17 cellular contexts compared by ENCODE assay signal in genomic region chr2:11712866-11713265, GRCh38. TPM values are rescaled to one million over a fixed set of nuclear protein-coding genes. Genes with fewer than 3 reads are reported as not detected.
DNase-seq lines count a peak whose midpoint lies in the region; ATAC-seq and TF ChIP-seq lines count a peak whose summit lies in the region.
"Had no signal": no experiment of that assay in that cellular context is flagged by ENCODE, and none has a peak within 500 bp of the region (broad histone marks: within the 10 kb centered on the region; RNA-seq: fewer than 3 reads in every experiment).

No MANE protein-coding gene starts in this region.

- no peak for ATAC-seq in SK-N-SH treated with all-trans-retinoic acid at 6 μM for 48 hours
- ATAC-seq: GM23338 had no signal

- CTCF ChIA-PET in PC-9 (lab: Charles Lee), result interaction anchor here (0.7 kb wide), 1 partner anchor 26 kb away, joined by 4 read pairs; no protein-coding TSS in a partner anchor

- H3K4me2 ChIP-seq in PC-9 (peak overlapping the region; percentile 35), mesendoderm (ENCODE audit: low read length) (no peak overlapping the region)
- H3K4me2 ChIP-seq: GM23338 had no signal

- H4K20me1 ChIP-seq in PC-9 (ENCODE audit: insufficient read depth), result no peaks in the 10 kb centered on the region

- no peak overlapping the region for H3K9ac ChIP-seq in mesendoderm (ENCODE audit: low read length)

- H3K23ac ChIP-seq in mesendoderm (ENCODE audit: low read length), result no peak overlapping the region

- H2BK120ac ChIP-seq in mesendoderm (ENCODE audit: low read depth, low read length), result no peak overlapping the region

- no peak overlapping the region for H4K8ac ChIP-seq in mesendoderm (ENCODE audit: low read depth, low read length)

- H3K56ac ChIP-seq in mesendoderm (ENCODE audit: low read length), result peak overlapping the region; percentile 0

- H2BK15ac ChIP-seq in mesendoderm (replicated peaks; ENCODE audit: low read depth), result no peak overlapping the region

- intact Hi-C loops in PC-9 (cut with micrococcal nuclease; ENCODE audit: unreplicated experiment), result no loop called here

- H3K79me1 ChIP-seq in mesendoderm (ENCODE audit: low read length), result no peaks in the 10 kb centered on the region

- POLR2A ChIA-PET in PC-9 (lab: Charles Lee; ENCODE audit: unreplicated experiment), result interaction anchor here (0.6 kb wide), 1 partner anchor 15 kb away, joined by 6 read pairs; no protein-coding TSS in a partner anchor

- H3K4ac ChIP-seq in mesendoderm (ENCODE audit: low read depth, low read length), result no peak overlapping the region

- H2AFZ ChIP-seq in PC-9, result no peak overlapping the region
- H2AFZ ChIP-seq: GM23338 had no signal

- H4K5ac ChIP-seq in mesendoderm (ENCODE audit: low read length), result no peak overlapping the region

- no peak overlapping the region for H3K4me3 ChIP-seq in PC-9
- no peak overlapping the region for H3K4me3 ChIP-seq in mesendoderm (ENCODE audit: low read length)
- H3K4me3 ChIP-seq: GM23338 had no signal

- no peak overlapping the region for H3K18ac ChIP-seq in mesendoderm (ENCODE audit: low read length)

- H2BK5ac ChIP-seq in mesendoderm (ENCODE audit: low read length), result no peak overlapping the region

- H3K27ac ChIP-seq in PC-9, result peak overlapping the region; percentile 60
- H3K27ac ChIP-seq in epithelial cell of prostate, result no peak overlapping the region
- H3K27ac ChIP-seq in mesendoderm (ENCODE audit: low read depth, low read length), result no peak overlapping the region

- peak overlapping the region; percentile 29 for H2AK5ac ChIP-seq in mesendoderm (ENCODE audit: low read length)

- no peaks in the 10 kb centered on the region for H3K36me3 ChIP-seq in PC-9 (ENCODE audit: low read depth)
- H3K36me3 ChIP-seq in mesendoderm (ENCODE audit: control insufficient read depth, insufficient read depth, low read length), result no peaks in the 10 kb centered on the region
- H3K36me3 ChIP-seq: BE2C had no signal

- H3K79me2 ChIP-seq in PC-9 (ENCODE audit: low read depth) (no peaks in the 10 kb centered on the region), mesendoderm (ENCODE audit: control insufficient read depth, insufficient read depth, low read length) (no peaks in the 10 kb centered on the region)

- H3K9me2 ChIP-seq in PC-9 (ENCODE audit: insufficient read depth), result no peaks in the 10 kb centered on the region

- DNase-seq in M059J (ENCODE audit: low read depth) (peak; percentile 17), PC-9 (peak; percentile 7 to 94), epithelial cell of prostate (ENCODE audit: low read depth, low spot score) (peak; percentile 73), mesendoderm (no peak), CD1c-positive myeloid dendritic cell (ENCODE audit: extremely low spot score) (no peak)
- no peak for DNase-seq in stimulated activated CD4-positive, alpha-beta T cell treated with anti-CD3 and anti-CD28 coated beads, Interleukin-15, amount 100 ng/mL, for 24 hours
- DNase-seq: ACHN; BE2C; C1 segment of cervical spinal cord; Caco-2; CD4-positive, alpha-beta T cell; GDM1; HCEC 1CT had no signal

- H3K9me3 ChIP-seq in PC-9 (ENCODE audit: insufficient read depth, low read depth), result no peaks in the 10 kb centered on the region
- H3K9me3 ChIP-seq: BE2C, Caco-2 had no signal

- BruUV-seq in PC-9 (replicated peaks; lab: Mats Ljungman, UMichigan), result no TSS peak

- H3K27me3 ChIP-seq in PC-9 (ENCODE audit: insufficient read depth, low read depth) (no peaks in the 10 kb centered on the region), mesendoderm (ENCODE audit: insufficient read depth, low read length, poor library complexity) (no peaks in the 10 kb centered on the region)
- H3K27me3 ChIP-seq: BE2C had no signal

- WGBS in mesendoderm (ENCODE audit: extremely low coverage, insufficient coverage, low lambda C conversion rate), result no CpG with 5 or more reads among the region's 2 CpGs

- TF ChIP-seq CTCF in PC-9 (conservative IDR thresholded peaks at IDR 0.05), result no peak

- peaks cover 30% of the 10 kb centered on the region for H3F3A ChIP-seq in PC-9 (ENCODE audit: insufficient read depth, low read depth)

- peaks cover 68% of the 10 kb centered on the region for H3K4me1 ChIP-seq in PC-9 (replicated peaks; ENCODE audit: insufficient read depth)
- peaks cover 2% of the 10 kb centered on the region for H3K4me1 ChIP-seq in mesendoderm (ENCODE audit: control insufficient read depth, low read depth, low read length)
- H3K4me1 ChIP-seq: Caco-2 had no signal

TF ChIP-seq in SK-N-SH treated with all-trans-retinoic acid at 6 μM for 48 hours, 23 proteins besides CTCF, POLR2A, EP300 and RAD21:
- TF ChIP-seq PATZ1 (CRISPR knock-in tag; IDR thresholded peaks at IDR 0.05; ENCODE audit: borderline replicate concordance), result no peak
- no peak for TF ChIP-seq SNAI2 (CRISPR knock-in tag; IDR thresholded peaks at IDR 0.05)
- TF ChIP-seq CSRNP3 (CRISPR knock-in tag; IDR thresholded peaks at IDR 0.05), result no peak
- no peak for TF ChIP-seq POU6F1 (CRISPR knock-in tag; IDR thresholded peaks at IDR 0.05; ENCODE audit: borderline replicate concordance, low read depth)
- no peak for TF ChIP-seq ZC3H10 (CRISPR knock-in tag; IDR thresholded peaks at IDR 0.05)
- TF ChIP-seq TCF4 (CRISPR knock-in tag; IDR thresholded peaks at IDR 0.05; ENCODE audit: borderline replicate concordance), result no peak
- TF ChIP-seq ZNF70 (CRISPR knock-in tag; IDR thresholded peaks at IDR 0.05), result no peak
- no peak for TF ChIP-seq ARNTL (CRISPR knock-in tag; IDR thresholded peaks at IDR 0.05; ENCODE audit: borderline replicate concordance, low read depth)
- no peak for TF ChIP-seq CREB5 (CRISPR knock-in tag; IDR thresholded peaks at IDR 0.05; ENCODE audit: low read depth)
- TF ChIP-seq ESRRG (CRISPR knock-in tag; IDR thresholded peaks at IDR 0.05), result no peak
- no peak for TF ChIP-seq ZNF8 (CRISPR knock-in tag; IDR thresholded peaks at IDR 0.05)
- no peak for TF ChIP-seq ZNF565 (CRISPR knock-in tag; conservative IDR thresholded peaks at IDR 0.05; ENCODE audit: low read depth)
- TF ChIP-seq CSDC2 (CRISPR knock-in tag; IDR thresholded peaks at IDR 0.05), result no peak
TF ChIP-seq in SK-N-SH treated with all-trans-retinoic acid at 6 μM for 48 hours: peak in this region for 0.

RNA-seq across cellular contexts. Expression of gene LPIN1, which starts 33.6 kb away (rescaled TPM):
- 23.2 and 33.2 TPM in 2 replicates for total RNA-seq in M059J (2014; rRNA removed; shearing (Covaris generic))
- 24.1 and 43.1 TPM in 2 replicates for total RNA-seq in PC-9 (2021)
- 1.9 TPM for polyA plus RNA-seq in mesendoderm (2013, experiment 1 of 2)
- polyA plus RNA-seq in mesendoderm (2013, experiment 2 of 2), result 1.8 TPM

RNA-seq across cellular contexts. Expression of gene NTSR2, which starts 42.9 kb away (rescaled TPM):
- 0.12 TPM in 1 of 2 replicates, not detected in the other for total RNA-seq in M059J (2014; rRNA removed; shearing (Covaris generic))
- not detected in 2 replicates for total RNA-seq in PC-9 (2021)
- polyA plus RNA-seq in mesendoderm (2013, experiment 1 of 2), result 0.04 TPM
- 0.06 TPM for polyA plus RNA-seq in mesendoderm (2013, experiment 2 of 2)
- total RNA-seq: Caco-2; CD4-positive, alpha-beta T cell; Daoy; HT-29 had no signal
- polyA plus RNA-seq: GM23338 had no signal

Comparison
In these comparisons a context has a peak if more than half of its experiments do, and no peak if none do; other contexts are left out.
1. DNase-seq: peak in M059J (single experiment), PC-9 (2 of 2) and epithelial cell of prostate (single experiment); none in mesendoderm (single experiment), stimulated activated CD4-positive, alpha-beta T cell treated with anti-CD3 and anti-CD28 coated beads, Interleukin-15, amount 100 ng/mL, for 24 hours (single experiment) and CD1c-positive myeloid dendritic cell (single experiment).